In the genomic region with DNA sequence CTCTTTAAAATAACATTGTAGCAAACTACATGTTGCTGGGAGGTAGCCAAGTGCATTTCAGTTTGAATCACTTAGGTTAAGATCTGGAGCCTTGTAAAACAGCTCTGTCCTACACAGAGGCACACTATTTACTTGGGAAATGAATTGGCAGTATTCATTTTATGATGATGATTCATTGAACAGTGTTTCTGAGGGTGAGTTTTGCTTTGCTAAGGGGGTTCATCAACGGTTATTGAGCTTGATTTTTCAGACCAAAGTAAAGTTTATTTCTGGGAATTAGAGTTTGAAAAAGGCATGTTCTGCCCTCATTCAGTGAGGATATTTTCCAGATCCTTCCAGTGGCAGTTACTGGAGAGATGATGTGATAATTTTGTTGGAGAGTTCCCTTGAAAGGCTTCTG, we compare ENCODE assay signal across 21 cellular contexts. TPM values are rescaled to one million over a fixed set of nuclear protein-coding genes. Genes with fewer than 3 reads are reported as not detected.
DNase-seq lines count a peak whose midpoint lies in the region; TF ChIP-seq lines count a peak whose summit lies in the region.
"Had no signal": no experiment of that assay in that cellular context is flagged by ENCODE, and none has a peak within 500 bp of the region (broad histone marks: within the 10 kb centered on the region; RNA-seq: fewer than 3 reads in every experiment).

No MANE protein-coding gene starts in this region.

- peak overlapping the region; percentile 73 for H3K27ac Mint-ChIP-seq in HFFc6
- H3K27ac Mint-ChIP-seq: activated naive CD4-positive, alpha-beta T cell treated with anti-CD3 and anti-CD28 coated beads, Interleukin-2, amount 10 ng/mL, durations not matched to agents 7 days and 5 days; CD4-positive, alpha-beta T cell; IgD-negative memory B cell had no signal

- POLR2A ChIA-PET in SK-N-SH (lab: Yijun Ruan, JAX): no interaction called here

- no peak overlapping the region for H2AK5ac ChIP-seq in mesendoderm (ENCODE audit: low read length)

- H4K20me1 ChIP-seq in SK-N-SH (ENCODE audit: insufficient read depth): peaks cover 98% of the 10 kb centered on the region

- H3K79me2 ChIP-seq in SK-N-SH (ENCODE audit: insufficient read depth): peaks cover 100% of the 10 kb centered on the region
- no peaks in the 10 kb centered on the region for H3K79me2 ChIP-seq in mesendoderm (ENCODE audit: control insufficient read depth, insufficient read depth, low read length)
- H3K79me2 ChIP-seq: hepatocyte had no signal

- H3K9me3 Mint-ChIP-seq in HFFc6: peaks cover 9% of the 10 kb centered on the region

- H2BK5ac ChIP-seq in mesendoderm (ENCODE audit: low read length): no peak overlapping the region

- H3K4ac ChIP-seq in mesendoderm (ENCODE audit: low read depth, low read length): no peak overlapping the region

- no peaks in the 10 kb centered on the region for H3K9me3 ChIP-seq in SK-N-SH
- peaks cover 32% of the 10 kb centered on the region for H3K9me3 ChIP-seq in left ventricle myocardium inferior (replicated peaks)

- H3K36me3 ChIP-seq in SK-N-SH (replicated peaks in 1 of 2; ENCODE audit: control insufficient read depth in 1 of 2, insufficient read depth in 2 of 2, low read length in 1 of 2) (peaks cover 3 to 52% of the 10 kb centered on the region in 2 experiments), left ventricle myocardium inferior (no peaks in the 10 kb centered on the region), mesendoderm (ENCODE audit: control insufficient read depth, insufficient read depth, low read length) (no peaks in the 10 kb centered on the region)
- H3K36me3 ChIP-seq: brain microvascular endothelial cell, esophagus muscularis mucosa had no signal

- H3K23ac ChIP-seq in mesendoderm (ENCODE audit: low read length): no peak overlapping the region

- no peak overlapping the region for H3K9ac ChIP-seq in SK-N-SH
- H3K9ac ChIP-seq in mesendoderm (ENCODE audit: low read length): no peak overlapping the region

- no peak overlapping the region for H4K5ac ChIP-seq in mesendoderm (ENCODE audit: low read length)

- no peak overlapping the region for H2BK15ac ChIP-seq in mesendoderm (replicated peaks; ENCODE audit: low read depth)

- H3K9me2 ChIP-seq in SK-N-SH: no peaks in the 10 kb centered on the region

- peak overlapping the region; percentile 56 for H3K4me3 Mint-ChIP-seq in HFFc6
- H3K4me3 Mint-ChIP-seq: activated naive CD4-positive, alpha-beta T cell treated with anti-CD3 and anti-CD28 coated beads, Interleukin-2, amount 10 ng/mL, durations not matched to agents 7 days and 5 days; CD4-positive, alpha-beta T cell; IgD-negative memory B cell had no signal

- H3K4me1 ChIP-seq in SK-N-SH (ENCODE audit: control insufficient read depth in 1 of 2, insufficient read depth in 2 of 2, low read depth in 1 of 2, low read length in 1 of 2) (peaks cover 0 to 19% of the 10 kb centered on the region in 2 experiments), left ventricle myocardium inferior (no peaks in the 10 kb centered on the region), mesendoderm (ENCODE audit: control insufficient read depth, low read depth, low read length) (no peaks in the 10 kb centered on the region)
- H3K4me1 ChIP-seq: esophagus muscularis mucosa had no signal

- H3K36me3 Mint-ChIP-seq in HFFc6 (ENCODE audit: low read depth): peaks cover 51% of the 10 kb centered on the region
- H3K36me3 Mint-ChIP-seq: activated naive CD4-positive, alpha-beta T cell treated with anti-CD3 and anti-CD28 coated beads, Interleukin-2, amount 10 ng/mL, durations not matched to agents 7 days and 5 days; IgD-negative memory B cell had no signal

- H3K27ac ChIP-seq in SK-N-SH (ENCODE audit: low read depth in 2 of 2, low read length in 1 of 2) (peak overlapping the region; percentile 67 to 77; a peak in 3 of 4 replicates), left ventricle myocardium inferior (replicated peaks) (no peak overlapping the region), mesendoderm (ENCODE audit: low read depth, low read length) (no peak overlapping the region)
- H3K27ac ChIP-seq: brain microvascular endothelial cell, dorsolateral prefrontal cortex, esophagus muscularis mucosa, hepatocyte had no signal

- H4K8ac ChIP-seq in mesendoderm (ENCODE audit: low read depth, low read length): no peak overlapping the region

- intact Hi-C loops in left ventricle myocardium inferior (cut with micrococcal nuclease): no loop called here

- H3K4me1 Mint-ChIP-seq in HFFc6 (ENCODE audit: low read depth): peaks cover 89% of the 10 kb centered on the region
- H3K4me1 Mint-ChIP-seq: activated naive CD4-positive, alpha-beta T cell treated with anti-CD3 and anti-CD28 coated beads, Interleukin-2, amount 10 ng/mL, durations not matched to agents 7 days and 5 days; IgD-negative memory B cell had no signal

- TF ChIP-seq EP300 in SK-N-SH (IDR thresholded peaks at IDR 0.05; ENCODE audit: borderline replicate concordance in 1 of 2, low read depth in 1 of 2, low read length in 1 of 2): peak; percentile 61 to 70

- peak overlapping the region; percentile 34; the same call in 1 of the 2 replicates for H3K4me2 ChIP-seq in SK-N-SH
- no peak overlapping the region for H3K4me2 ChIP-seq in mesendoderm (ENCODE audit: low read length)
- H3K4me2 ChIP-seq: hepatocyte had no signal

- H3K27me3 ChIP-seq in SK-N-SH (ENCODE audit: insufficient read depth) (no peaks in the 10 kb centered on the region), left ventricle myocardium inferior (ENCODE audit: low read depth) (no peaks in the 10 kb centered on the region), mesendoderm (ENCODE audit: insufficient read depth, low read length, poor library complexity) (no peaks in the 10 kb centered on the region)
- H3K27me3 ChIP-seq: brain microvascular endothelial cell, dorsolateral prefrontal cortex, esophagus muscularis mucosa, hepatocyte had no signal

- no peaks in the 10 kb centered on the region for H3K79me1 ChIP-seq in mesendoderm (ENCODE audit: low read length)

- CTCF ChIA-PET in SK-N-SH (lab: Yijun Ruan, JAX): no interaction called here

- H3F3A ChIP-seq in SK-N-SH (replicated peaks; ENCODE audit: insufficient read depth): peaks cover 71% of the 10 kb centered on the region

- H2AFZ ChIP-seq in SK-N-SH (ENCODE audit: low read depth): no peak overlapping the region
- H2AFZ ChIP-seq: hepatocyte had no signal

- H3K4me3 ChIP-seq in SK-N-SH (ENCODE audit: low read depth in 2 of 2, low read length in 1 of 2) (no peak overlapping the region), fibroblast of villous mesenchyme (ENCODE audit: low read depth, low read length) (no peak overlapping the region), left ventricle myocardium inferior (no peak overlapping the region), mesendoderm (ENCODE audit: low read length) (no peak overlapping the region)
- H3K4me3 ChIP-seq: dorsolateral prefrontal cortex, esophagus muscularis mucosa, hepatocyte had no signal

- H3K56ac ChIP-seq in mesendoderm (ENCODE audit: low read length): no peak overlapping the region

- no peak overlapping the region for H2BK120ac ChIP-seq in mesendoderm (ENCODE audit: low read depth, low read length)

- no peaks in the 10 kb centered on the region; the same call in 1 of the 2 replicates for H3K27me3 Mint-ChIP-seq in HFFc6 (ENCODE audit: insufficient read depth)
- H3K27me3 Mint-ChIP-seq: activated naive CD4-positive, alpha-beta T cell treated with anti-CD3 and anti-CD28 coated beads, Interleukin-2, amount 10 ng/mL, durations not matched to agents 7 days and 5 days; CD4-positive, alpha-beta T cell; IgD-negative memory B cell had no signal

- WGBS in SK-N-SH (ENCODE audit: low lambda C conversion rate): 0% methylated on average over 1 of the region's 1 CpG
- no CpG with 5 or more reads among the region's 1 CpG for WGBS in mesendoderm (ENCODE audit: extremely low coverage, insufficient coverage, low lambda C conversion rate)

- no peak overlapping the region for H3K18ac ChIP-seq in mesendoderm (ENCODE audit: low read length)

- DNase-seq in AG08395 (ENCODE audit: low spot score): peak; percentile 18
- peak; percentile 83 for DNase-seq in HFFc6
- DNase-seq in SK-N-SH: no peak
- DNase-seq in fibroblast of villous mesenchyme (ENCODE audit: low read depth): peak; percentile 62
- no peak for DNase-seq in left ventricle myocardium inferior
- DNase-seq in putamen (ENCODE audit: low spot score): no peak
- DNase-seq in activated naive CD4-positive, alpha-beta T cell treated with anti-CD3 and anti-CD28 coated beads, Interleukin-2, amount 50 U/mL, for 16 hours: no peak
- no peak for DNase-seq in mesendoderm
- DNase-seq: activated CD4-positive, alpha-beta T cell treated with anti-CD3 and anti-CD28 coated beads, Interleukin-2, amount 50 U/mL, for 4 hours; activated naive CD4-positive, alpha-beta T cell treated with anti-CD3 and anti-CD28 coated beads, Interleukin-2, amount 10 ng/mL, durations not matched to agents 7 days and 5 days; brain microvascular endothelial cell; CD4-positive, alpha-beta T cell; dorsolateral prefrontal cortex; kidney; NCI-H2171; retina; RPMI8226; stimulated activated naive CD8-positive, alpha-beta T cell treated with anti-CD3 and anti-CD28 coated beads, Interleukin-15, Interleukin-2, amounts not matched to agents 100 U/mL and 50 U/mL, for 24 hours had no signal

- TF ChIP-seq CTCF in HFFc6 (IDR thresholded peaks at IDR 0.05) (no peak), SK-N-SH (IDR thresholded peaks at IDR 0.05) (no peak), fibroblast of villous mesenchyme (IDR thresholded peaks at IDR 0.05; ENCODE audit: insufficient read depth, low read depth, low read length) (no peak), left ventricle myocardium inferior (IDR thresholded peaks at IDR 0.05; ENCODE audit: borderline replicate concordance) (no peak)

- no peak for TF ChIP-seq RAD21 in SK-N-SH (IDR thresholded peaks at IDR 0.05; ENCODE audit: low read length)

TF ChIP-seq in SK-N-SH, 30 proteins besides CTCF, POLR2A, EP300 and RAD21 (continues in another document):
- TF ChIP-seq GATA2 (CRISPR knock-in tag; IDR thresholded peaks at IDR 0.05) (no peak), FOSL2 (IDR thresholded peaks at IDR 0.05; ENCODE audit: borderline replicate concordance, low read depth) (peak; percentile 51; the same call in 1 of the 2 replicates)

RNA-seq across cellular contexts. Expression of gene CCDC85A, which starts 55.6 kb away (rescaled TPM):
- 10 to 100 TPM; 25.5 to 39.3 (median 36.9) TPM for total RNA-seq in HFFc6 (2021; fragmentation: NEBNext Ultra II Directional; extraction: Animal tissue kit (Norgen Biotek cat#: 25700))
- 48.7 and 49.9 TPM in 2 replicates for polyA plus RNA-seq in SK-N-SH (2012; rRNA removed)
- 36.6 and 44.8 TPM in 2 replicates for polyA plus RNA-seq in SK-N-SH (2012; cell fraction: cytosol; rRNA removed)
- 23.7 and 33.6 TPM in 2 replicates for polyA plus RNA-seq in SK-N-SH (2012; cell fraction: nucleus; rRNA removed)
- total RNA-seq in fibroblast of villous mesenchyme: 2.3 and 5.2 TPM in 2 replicates
- total RNA-seq in left ventricle myocardium inferior: 4.4 TPM
- 0.03 TPM for polyA plus RNA-seq in mesendoderm (2013, experiment 1 of 2)
- polyA plus RNA-seq in mesendoderm (2013, experiment 2 of 2): 0.03 TPM
- total RNA-seq: CD4-positive, alpha-beta T cell had no signal

Comparison
In these comparisons a context has a peak if more than half of its experiments do, and no peak if none do; other contexts are left out.
1. DNase-seq: peak in AG08395 (single experiment), HFFc6 (single experiment) and fibroblast of villous mesenchyme (single experiment); none in SK-N-SH (single experiment), left ventricle myocardium inferior (single experiment), putamen (single experiment), activated naive CD4-positive, alpha-beta T cell treated with anti-CD3 and anti-CD28 coated beads, Interleukin-2, amount 50 U/mL, for 16 hours (single experiment) and mesendoderm (single experiment).
2. H3K27ac ChIP-seq: peak in SK-N-SH (2 of 2); none in left ventricle myocardium inferior (single experiment) and mesendoderm (single experiment).